In genomic region chr2:128362889-128363228, GRCh38 we compare ENCODE assay signal across 10 cellular contexts. TPM values are rescaled to one million over a fixed set of nuclear protein-coding genes. Genes with fewer than 3 reads are reported as not detected.
A peak's percentile ranks its signal among the peaks of the same experiment; 100 is the strongest.
DNase-seq lines count a peak whose midpoint lies in the region; ATAC-seq, FAIRE-seq and TF ChIP-seq lines count a peak whose summit lies in the region.
"Had no signal": no experiment of that assay in that cellular context is flagged by ENCODE, and none has a peak within 500 bp of the region (broad histone marks: within the 10 kb centered on the region; RNA-seq: fewer than 3 reads in every experiment).

No MANE protein-coding gene starts in this region.

- H3K79me1 ChIP-seq in mesendoderm (ENCODE audit: low read length): no peaks in the 10 kb centered on the region

- H4K8ac ChIP-seq in mesendoderm (ENCODE audit: low read depth, low read length): no peak overlapping the region

- no peak overlapping the region for H3K18ac ChIP-seq in mesendoderm (ENCODE audit: low read length)

- no peak overlapping the region for H2AK5ac ChIP-seq in mesendoderm (ENCODE audit: low read length)

- H3K4me2 ChIP-seq in A549: peak overlapping the region; percentile 36; the same call in 2 of the 3 replicates
- H3K4me2 ChIP-seq in mesendoderm (ENCODE audit: low read length): no peak overlapping the region
- H3K4me2 ChIP-seq: BLaER1 treated with 17β-estradiol and CSF1 and Interleukin-3, amounts not matched to agents 10 nM and 100 nM had no signal

- H2BK5ac ChIP-seq in mesendoderm (ENCODE audit: low read length): no peak overlapping the region

- H3K27me3 ChIP-seq in mesendoderm (ENCODE audit: insufficient read depth, low read length, poor library complexity): no peaks in the 10 kb centered on the region
- H3K27me3 ChIP-seq in effector memory CD4-positive, alpha-beta T cell (replicated peaks; ENCODE audit: control insufficient read depth, insufficient read depth, low read length, poor library complexity, severe bottlenecking): no peaks in the 10 kb centered on the region
- H3K27me3 ChIP-seq: BLaER1 treated with 17β-estradiol and CSF1 and Interleukin-3, amounts not matched to agents 10 nM and 100 nM had no signal

- ATAC-seq in A549 (peak in 1 of 2 experiments; percentile 71; a peak in 3 of 6 replicates), GM21367 (IDR thresholded peaks at IDR 0.05; ENCODE audit: unreplicated experiment) (no peak)

- H3K4me1 ChIP-seq in A549 (peaks cover 9% of the 10 kb centered on the region; the same call in 2 of the 3 replicates), mesendoderm (ENCODE audit: control insufficient read depth, low read depth, low read length) (peaks cover 15% of the 10 kb centered on the region)
- no peaks in the 10 kb centered on the region for H3K4me1 ChIP-seq in effector memory CD4-positive, alpha-beta T cell (ENCODE audit: control insufficient read depth, insufficient read depth, low read length, poor library complexity, severe bottlenecking)
- H3K4me1 ChIP-seq: BLaER1 treated with 17β-estradiol and CSF1 and Interleukin-3, amounts not matched to agents 10 nM and 100 nM had no signal

- TF ChIP-seq CTCF in A549 (IDR thresholded peaks at IDR 0.05) (no peak), choroid plexus epithelial cell (conservative IDR thresholded peaks at IDR 0.05; ENCODE audit: low read depth, low read length) (no peak)

- H4K5ac ChIP-seq in mesendoderm (ENCODE audit: low read length): no peak overlapping the region

- TF ChIP-seq EP300 in A549 (IDR thresholded peaks at IDR 0.05): no peak

- H2BK120ac ChIP-seq in mesendoderm (ENCODE audit: low read depth, low read length): no peak overlapping the region

- DNase-seq in A549 (ENCODE audit: low read depth in 1 of 2, low spot score in 1 of 2) (peak in 1 of 2 experiments; percentile 10), HS-5 (ENCODE audit: low read depth) (peak; percentile 24), choroid plexus epithelial cell (ENCODE audit: low read depth) (peak; percentile 87), mesendoderm (peak; percentile 99), GM12891 (ENCODE audit: insufficient read length, low spot score) (no peak), NOMO-1 treated with dmso at 0.1 percent for 144 hours (lab: John Stamatoyannopoulos, UW; ENCODE audit: unreplicated experiment) (no peak)
- no peak for DNase-seq in effector memory CD4-positive, alpha-beta T cell
- DNase-seq: cortex of kidney had no signal

- H3K27ac ChIP-seq in A549 (peak overlapping the region in 1 of 2 experiments; percentile 35; a peak in 1 of 6 replicates), mesendoderm (ENCODE audit: low read depth, low read length) (no peak overlapping the region)
- H3K27ac ChIP-seq in effector memory CD4-positive, alpha-beta T cell (ENCODE audit: insufficient read depth, low read length, poor library complexity, severe bottlenecking): no peak overlapping the region
- H3K27ac ChIP-seq: BLaER1 treated with 17β-estradiol and CSF1 and Interleukin-3, amounts not matched to agents 10 nM and 100 nM had no signal

- POLR2A ChIA-PET in A549 (lab: Yijun Ruan, JAX): no interaction called here

- no peaks in the 10 kb centered on the region for H3K36me3 ChIP-seq in mesendoderm (ENCODE audit: control insufficient read depth, insufficient read depth, low read length)
- H3K36me3 ChIP-seq in effector memory CD4-positive, alpha-beta T cell (ENCODE audit: control insufficient read depth, insufficient read depth, low read length): no peaks in the 10 kb centered on the region
- H3K36me3 ChIP-seq: BLaER1 treated with 17β-estradiol and CSF1 and Interleukin-3, amounts not matched to agents 10 nM and 100 nM had no signal

- no peak overlapping the region for H3K9ac ChIP-seq in mesendoderm (ENCODE audit: low read length)
- H3K9ac ChIP-seq: BLaER1 treated with 17β-estradiol and CSF1 and Interleukin-3, amounts not matched to agents 10 nM and 100 nM had no signal

- H3K4me3 ChIP-seq in A549: no peak overlapping the region
- no peak overlapping the region for H3K4me3 ChIP-seq in choroid plexus epithelial cell (ENCODE audit: low read depth, low read length)
- H3K4me3 ChIP-seq in mesendoderm (ENCODE audit: low read length): no peak overlapping the region
- no peak overlapping the region for H3K4me3 ChIP-seq in effector memory CD4-positive, alpha-beta T cell (ENCODE audit: insufficient read depth, low read depth, low read length, poor library complexity, severe bottlenecking)
- H3K4me3 ChIP-seq: BLaER1 treated with 17β-estradiol and CSF1 and Interleukin-3, amounts not matched to agents 10 nM and 100 nM had no signal

- peak overlapping the region; percentile 88 for H3K56ac ChIP-seq in mesendoderm (ENCODE audit: low read length)

- H3K23ac ChIP-seq in mesendoderm (ENCODE audit: low read length): no peak overlapping the region

- no peaks in the 10 kb centered on the region for H3K79me2 ChIP-seq in mesendoderm (ENCODE audit: control insufficient read depth, insufficient read depth, low read length)

- TF ChIP-seq POLR2A in A549 (IDR thresholded peaks at IDR 0.05; ENCODE audit: low read length) (no peak), GM12891 (IDR thresholded peaks at IDR 0.05; ENCODE audit: low read depth, low read length) (no peak)

- H3K4ac ChIP-seq in mesendoderm (ENCODE audit: low read depth, low read length): peak overlapping the region; percentile 19

- no peak overlapping the region for H2BK15ac ChIP-seq in mesendoderm (replicated peaks; ENCODE audit: low read depth)

- no peak for FAIRE-seq in A549 (lab: Jason Lieb, UNC)
- no peak for FAIRE-seq in GM12891 (lab: Jason Lieb, UNC)

- no peaks in the 10 kb centered on the region for H3K9me3 ChIP-seq in A549
- no peaks in the 10 kb centered on the region for H3K9me3 ChIP-seq in effector memory CD4-positive, alpha-beta T cell (ENCODE audit: control insufficient read depth, low read length)

- CTCF ChIA-PET in A549 (lab: Yijun Ruan, JAX): no interaction called here

- 12% methylated on average over 4 of the region's 6 CpGs for WGBS in A549 (ENCODE audit: missing lambda C conversion rate)
- no CpG with 5 or more reads among the region's 6 CpGs for WGBS in mesendoderm (ENCODE audit: extremely low coverage, insufficient coverage, low lambda C conversion rate)

- TF ChIP-seq RAD21 in A549 (conservative IDR thresholded peaks at IDR 0.05 in 1 of 2, IDR thresholded peaks at IDR 0.05 in 1 of 2): no peak

TF ChIP-seq in A549, 52 proteins besides CTCF, POLR2A, EP300 and RAD21 (continues in another document):
- TF ChIP-seq RARB (CRISPR knock-in tag; IDR thresholded peaks at IDR 0.05): no peak
- no peak for TF ChIP-seq EHF (CRISPR knock-in tag; IDR thresholded peaks at IDR 0.05)
- TF ChIP-seq JUNB (IDR thresholded peaks at IDR 0.05): no peak
- no peak for TF ChIP-seq MAZ (IDR thresholded peaks at IDR 0.05; ENCODE audit: borderline replicate concordance, low read depth, low read length)
- no peak for TF ChIP-seq CHD4 (IDR thresholded peaks at IDR 0.05; ENCODE audit: borderline replicate concordance)
- TF ChIP-seq HOXA7 (CRISPR knock-in tag; IDR thresholded peaks at IDR 0.05): no peak
- TF ChIP-seq CBX2 (IDR thresholded peaks at IDR 0.05; ENCODE audit: borderline replicate concordance, low read depth): no peak
- TF ChIP-seq BCL3 (IDR thresholded peaks at IDR 0.05): no peak
- no peak for TF ChIP-seq HOXB13 (CRISPR knock-in tag; IDR thresholded peaks at IDR 0.05; ENCODE audit: low read depth)
- TF ChIP-seq NFE2L2 (conservative IDR thresholded peaks at IDR 0.05; ENCODE audit: low read length): no peak
- TF ChIP-seq CEBPB (IDR thresholded peaks at IDR 0.05): no peak

TF ChIP-seq in GM12891, 5 proteins besides CTCF, POLR2A, EP300 and RAD21:
- no peak for TF ChIP-seq POU2F2 (IDR thresholded peaks at IDR 0.05; ENCODE audit: low read depth, low read length)
- no peak for TF ChIP-seq SPI1 (IDR thresholded peaks at IDR 0.05; ENCODE audit: low read depth, low read length)
- TF ChIP-seq POLR2AphosphoS5 (IDR thresholded peaks at IDR 0.05; ENCODE audit: low read depth, low read length): no peak
- no peak for TF ChIP-seq TAF1 (IDR thresholded peaks at IDR 0.05; ENCODE audit: low read depth, low read length)
- no peak for TF ChIP-seq PAX5 (IDR thresholded peaks at IDR 0.05; ENCODE audit: insufficient read depth, low read length, severe bottlenecking)

RNA-seq across cellular contexts. Expression of gene HS6ST1, which starts 44.2 kb away (rescaled TPM):
- polyA plus RNA-seq in A549 (2011; rRNA removed) (3.8 and 5.6 TPM in 2 replicates), A549 (2017; fragmentation: RNase III; extraction: RNeasy Plus Mini Kit Qiagen cat#74134 plus additional on column Dnase treatment) (10.5 to 11.9 TPM (median 11.6 TPM) in 3 replicates)
- 5.8 and 9.7 TPM in 2 replicates for polyA plus RNA-seq in A549 (2012; cell fraction: cytosol; rRNA removed)
- polyA plus RNA-seq in A549 (2012; cell fraction: nucleus; rRNA removed): 10.0 and 11.0 TPM in 2 replicates
- polyA minus RNA-seq in A549 (2011; rRNA and poly(A)+ RNA removed): 6.0 and 6.7 TPM in 2 replicates
- polyA plus RNA-seq in mesendoderm (2013, experiment 1 of 2): 29.4 TPM
- polyA plus RNA-seq in mesendoderm (2013, experiment 2 of 2): 29.5 TPM
- 2.6 TPM for polyA plus RNA-seq in GM12891 (2012; ENCODE audit: low read depth, missing spikeins)

Comparison
In these comparisons a context has a peak if more than half of its experiments do, and no peak if none do; other contexts are left out.
1. DNase-seq: peak in HS-5 (single experiment), choroid plexus epithelial cell (single experiment) and mesendoderm (single experiment); none in effector memory CD4-positive, alpha-beta T cell (0 of 3), GM12891 (single experiment) and NOMO-1 treated with dmso at 0.1 percent for 144 hours (single experiment).